ENCODE assay signal across 8 cellular contexts in the genomic region with DNA sequence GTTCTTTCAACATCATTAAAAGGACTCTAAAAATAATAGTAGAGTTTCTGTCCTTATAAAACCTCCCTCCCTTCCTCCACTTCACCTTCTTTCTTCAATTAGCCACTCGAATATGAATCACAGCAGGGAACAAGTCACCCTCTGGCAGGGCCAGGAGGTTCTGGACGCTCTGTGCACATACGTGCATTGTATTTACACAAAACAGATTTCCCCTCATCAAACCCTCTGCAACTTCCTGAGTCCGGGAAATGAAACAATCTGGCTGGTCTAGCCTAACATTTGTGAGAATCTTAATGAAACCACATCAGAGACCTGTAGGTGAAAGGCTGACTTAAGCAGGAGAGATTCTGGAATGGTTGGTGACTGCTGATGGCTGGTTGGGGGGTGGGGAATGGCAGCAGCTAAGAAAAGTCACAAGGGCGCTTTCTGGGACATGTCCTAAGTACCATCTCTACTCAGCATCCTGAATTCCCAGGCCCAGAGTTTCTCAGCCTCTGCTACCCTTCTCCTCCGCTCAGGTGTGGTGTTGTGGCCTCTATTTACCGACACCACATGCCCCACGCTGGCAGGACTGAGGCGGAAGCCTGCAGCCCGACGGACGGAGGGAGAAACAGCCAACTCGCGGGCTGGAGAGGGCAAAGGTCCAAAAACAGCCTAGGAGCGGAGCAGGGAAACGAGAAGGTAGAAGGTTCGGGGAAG. TPM values are rescaled to one million over a fixed set of nuclear protein-coding genes. Genes with fewer than 3 reads are reported as not detected.
DNase-seq lines count a peak whose midpoint lies in the region; ATAC-seq, FAIRE-seq and TF ChIP-seq lines count a peak whose summit lies in the region.

No MANE protein-coding gene starts in this region.

- TF ChIP-seq CTCF in NB4 (IDR thresholded peaks at IDR 0.05; ENCODE audit: low read depth, low read length) (no peak), bronchial epithelial cell (IDR thresholded peaks at IDR 0.05; ENCODE audit: insufficient read depth, low read length, severe bottlenecking) (no peak), liver (IDR thresholded peaks at IDR 0.05; ENCODE audit: low read depth, low read length, missing input control) (no peak)

- H3K9ac ChIP-seq in liver (ENCODE audit: low read depth in 1 of 2, low read length in 2 of 2), result peak overlapping the region in 1 of 2 donors; percentile 19

- H3K27ac ChIP-seq in liver (ENCODE audit: low read depth in 1 of 2, low read length in 2 of 2), result peak overlapping the region; percentile 71 to 88
- peak overlapping the region; percentile 20 for H3K27ac ChIP-seq in temporal lobe (ENCODE audit: low read depth, low read length)

- TF ChIP-seq RAD21 in liver (IDR thresholded peaks at IDR 0.05), result no peak

- peaks cover 0 to 23% (median 13%) of the 10 kb centered on the region in 4 donors for H3K4me1 ChIP-seq in liver (ENCODE audit: control insufficient read depth in 4 of 4, insufficient read depth in 4 of 4, low read length in 3 of 4)

- H3K9me3 ChIP-seq in liver (ENCODE audit: control insufficient read depth in 4 of 4, low read length in 3 of 4), result no peaks in the 10 kb centered on the region

- no peaks in the 10 kb centered on the region for H3K27me3 ChIP-seq in bronchial epithelial cell (ENCODE audit: control insufficient read depth, insufficient read depth, low read length)
- no peaks in the 10 kb centered on the region for H3K27me3 ChIP-seq in liver (ENCODE audit: control insufficient read depth in 4 of 4, insufficient read depth in 4 of 4, low read length in 3 of 4)

- 4% methylated on average over 17 of the region's 17 CpGs for WGBS in liver

- no peak for FAIRE-seq in bronchial epithelial cell (lab: Jason Lieb, UNC)

- peaks cover 2% of the 10 kb centered on the region for H3K36me3 ChIP-seq in bronchial epithelial cell (ENCODE audit: control insufficient read depth, insufficient read depth, low read length)
- peaks cover 0 to 2% (median 0%) of the 10 kb centered on the region in 4 donors for H3K36me3 ChIP-seq in liver (ENCODE audit: control insufficient read depth in 4 of 4, insufficient read depth in 3 of 4, low read depth in 1 of 4, low read length in 3 of 4)

- peak overlapping the region; percentile 63 for H3K4me3 ChIP-seq in NB4 (ENCODE audit: low read depth, low read length)
- H3K4me3 ChIP-seq in bronchial epithelial cell (ENCODE audit: low read depth, low read length), result peak overlapping the region; percentile 81
- H3K4me3 ChIP-seq in liver (ENCODE audit: low read depth in 1 of 3, low read length in 3 of 3), result peak overlapping the region; percentile 70 to 97 (median 84)

- DNase-seq in EL (peak; percentile 18), NB4 (ENCODE audit: low read depth) (no peak), bronchial epithelial cell (ENCODE audit: low read depth) (peak; percentile 46), NCI-H526 treated with DMSO at 0.1 percent for 48 hours (lab: John Stamatoyannopoulos, UW) (no peak)

- TF ChIP-seq POLR2A in NB4 (IDR thresholded peaks at IDR 0.05; ENCODE audit: extremely low read depth, insufficient read length), result no peak

- ATAC-seq in HG02798 (IDR thresholded peaks at IDR 0.05; ENCODE audit: poor library complexity, unreplicated experiment), result no peak
- no peak for ATAC-seq in GM21529 (IDR thresholded peaks at IDR 0.05; ENCODE audit: unreplicated experiment)

TF ChIP-seq in liver, 16 proteins besides CTCF, POLR2A, EP300 and RAD21:
- TF ChIP-seq, protein P1, sequence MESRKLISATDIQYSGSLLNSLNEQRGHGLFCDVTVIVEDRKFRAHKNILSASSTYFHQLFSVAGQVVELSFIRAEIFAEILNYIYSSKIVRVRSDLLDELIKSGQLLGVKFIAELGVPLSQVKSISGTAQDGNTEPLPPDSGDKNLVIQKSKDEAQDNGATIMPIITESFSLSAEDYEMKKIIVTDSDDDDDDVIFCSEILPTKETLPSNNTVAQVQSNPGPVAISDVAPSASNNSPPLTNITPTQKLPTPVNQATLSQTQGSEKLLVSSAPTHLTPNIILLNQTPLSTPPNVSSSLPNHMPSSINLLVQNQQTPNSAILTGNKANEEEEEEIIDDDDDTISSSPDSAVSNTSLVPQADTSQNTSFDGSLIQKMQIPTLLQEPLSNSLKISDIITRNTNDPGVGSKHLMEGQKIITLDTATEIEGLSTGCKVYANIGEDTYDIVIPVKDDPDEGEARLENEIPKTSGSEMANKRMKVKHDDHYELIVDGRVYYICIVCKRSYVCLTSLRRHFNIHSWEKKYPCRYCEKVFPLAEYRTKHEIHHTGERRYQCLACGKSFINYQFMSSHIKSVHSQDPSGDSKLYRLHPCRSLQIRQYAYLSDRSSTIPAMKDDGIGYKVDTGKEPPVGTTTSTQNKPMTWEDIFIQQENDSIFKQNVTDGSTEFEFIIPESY (IDR thresholded peaks at IDR 0.05), result no peak
- TF ChIP-seq, protein P2, sequence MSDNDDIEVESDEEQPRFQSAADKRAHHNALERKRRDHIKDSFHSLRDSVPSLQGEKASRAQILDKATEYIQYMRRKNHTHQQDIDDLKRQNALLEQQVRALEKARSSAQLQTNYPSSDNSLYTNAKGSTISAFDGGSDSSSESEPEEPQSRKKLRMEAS (IDR thresholded peaks at IDR 0.05), result peak; percentile 74
- TF ChIP-seq YY1 (IDR thresholded peaks at IDR 0.05) (no peak), GABPA (IDR thresholded peaks at IDR 0.05 in 1 of 2, conservative IDR thresholded peaks at IDR 0.05 in 1 of 2) (peak in 1 of 2 donors; percentile 21), SP1 (IDR thresholded peaks at IDR 0.05) (no peak), HNF4A (conservative IDR thresholded peaks at IDR 0.05) (peak; percentile 51 to 61), FOXA2 (IDR thresholded peaks at IDR 0.05) (no peak), FOXA1 (IDR thresholded peaks at IDR 0.05) (no peak), EGR1 (IDR thresholded peaks at IDR 0.05; ENCODE audit: low read depth in 2 of 2) (no peak)
- TF ChIP-seq, protein P3, sequence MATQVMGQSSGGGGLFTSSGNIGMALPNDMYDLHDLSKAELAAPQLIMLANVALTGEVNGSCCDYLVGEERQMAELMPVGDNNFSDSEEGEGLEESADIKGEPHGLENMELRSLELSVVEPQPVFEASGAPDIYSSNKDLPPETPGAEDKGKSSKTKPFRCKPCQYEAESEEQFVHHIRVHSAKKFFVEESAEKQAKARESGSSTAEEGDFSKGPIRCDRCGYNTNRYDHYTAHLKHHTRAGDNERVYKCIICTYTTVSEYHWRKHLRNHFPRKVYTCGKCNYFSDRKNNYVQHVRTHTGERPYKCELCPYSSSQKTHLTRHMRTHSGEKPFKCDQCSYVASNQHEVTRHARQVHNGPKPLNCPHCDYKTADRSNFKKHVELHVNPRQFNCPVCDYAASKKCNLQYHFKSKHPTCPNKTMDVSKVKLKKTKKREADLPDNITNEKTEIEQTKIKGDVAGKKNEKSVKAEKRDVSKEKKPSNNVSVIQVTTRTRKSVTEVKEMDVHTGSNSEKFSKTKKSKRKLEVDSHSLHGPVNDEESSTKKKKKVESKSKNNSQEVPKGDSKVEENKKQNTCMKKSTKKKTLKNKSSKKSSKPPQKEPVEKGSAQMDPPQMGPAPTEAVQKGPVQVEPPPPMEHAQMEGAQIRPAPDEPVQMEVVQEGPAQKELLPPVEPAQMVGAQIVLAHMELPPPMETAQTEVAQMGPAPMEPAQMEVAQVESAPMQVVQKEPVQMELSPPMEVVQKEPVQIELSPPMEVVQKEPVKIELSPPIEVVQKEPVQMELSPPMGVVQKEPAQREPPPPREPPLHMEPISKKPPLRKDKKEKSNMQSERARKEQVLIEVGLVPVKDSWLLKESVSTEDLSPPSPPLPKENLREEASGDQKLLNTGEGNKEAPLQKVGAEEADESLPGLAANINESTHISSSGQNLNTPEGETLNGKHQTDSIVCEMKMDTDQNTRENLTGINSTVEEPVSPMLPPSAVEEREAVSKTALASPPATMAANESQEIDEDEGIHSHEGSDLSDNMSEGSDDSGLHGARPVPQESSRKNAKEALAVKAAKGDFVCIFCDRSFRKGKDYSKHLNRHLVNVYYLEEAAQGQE (IDR thresholded peaks at IDR 0.05), result no peak

RNA-seq across cellular contexts. Expression of a gene that starts 1.0 kb away (rescaled TPM):
- total RNA-seq in bronchial epithelial cell (15.4 and 17.1 TPM in 2 replicates), liver (10 to 100 TPM; 10.2 to 23.1 TPM), temporal lobe (18.2 TPM)
- polyA plus RNA-seq in liver, result 10 to 100 TPM; 25.6 to 26.8 TPM

Comparison
In these comparisons a context has a peak if more than half of its experiments do, and no peak if none do; other contexts are left out.
1. DNase-seq: peak in EL (single experiment) and bronchial epithelial cell (single experiment); none in NB4 (single experiment) and NCI-H526 treated with DMSO at 0.1 percent for 48 hours (single experiment).
2. Peak in every context shown above with its lines, with median percentiles within 50 percentile points of each other: H3K4me3 ChIP-seq.